16 cellular contexts compared by ENCODE assay signal in genomic region chr7:74430961-74431466, GRCh38. TPM values are rescaled to one million over a fixed set of nuclear protein-coding genes. Genes with fewer than 3 reads are reported as not detected.
DNase-seq lines count a peak whose midpoint lies in the region; ATAC-seq and TF ChIP-seq lines count a peak whose summit lies in the region.
"Had no signal": no experiment of that assay in that cellular context is flagged by ENCODE, and none has a peak within 500 bp of the region (broad histone marks: within the 10 kb centered on the region; RNA-seq: fewer than 3 reads in every experiment).

No MANE protein-coding gene starts in this region.

- no peaks in the 10 kb centered on the region for H3K27me3 ChIP-seq in gastrocnemius medialis
- H3K27me3 ChIP-seq: adrenal gland, MG63 had no signal

- peak; percentile 79 for ATAC-seq in gastrocnemius medialis
- ATAC-seq in HG02884 (IDR thresholded peaks at IDR 0.05; ENCODE audit: unreplicated experiment) = no peak
- ATAC-seq: stimulated activated naive CD8-positive, alpha-beta T cell treated with anti-CD3 and anti-CD28 coated beads, Interleukin-15, amount 100 ng/mL, for 72 hours had no signal

- H3K9me3 ChIP-seq in gastrocnemius medialis = no peaks in the 10 kb centered on the region
- H3K9me3 ChIP-seq: adrenal gland, HAP-1, MG63 had no signal

- H3K4me1 ChIP-seq in gastrocnemius medialis = peaks cover 3 to 25% of the 10 kb centered on the region in 2 donors
- H3K4me1 ChIP-seq: adrenal gland, HAP-1 had no signal

- no peak for TF ChIP-seq POLR2A in gastrocnemius medialis (IDR thresholded peaks at IDR 0.05)

- no peaks in the 10 kb centered on the region for H3K36me3 ChIP-seq in gastrocnemius medialis
- H3K36me3 ChIP-seq: adrenal gland, HAP-1, MG63 had no signal

- DNase-seq in NCI-H1092 treated with DMSO at 0.1 percent for 48 hours (lab: John Stamatoyannopoulos, UW) (peak; percentile 34), NCI-H1092 (lab: John Stamatoyannopoulos, UW) (no peak), astrocyte of the hippocampus (ENCODE audit: low read depth, low spot score) (peak; percentile 41), kidney tubule cell (ENCODE audit: low spot score) (peak; percentile 37), gastrocnemius medialis (peak; percentile 19 to 59), NCI-H526 treated with DMSO at 0.1 percent for 48 hours (lab: John Stamatoyannopoulos, UW) (no peak)
- DNase-seq in activated naive CD4-positive, alpha-beta T cell treated with anti-CD3 and anti-CD28 coated beads, Interleukin-2, amount 50 U/mL, for 16 hours = no peak
- DNase-seq: activated CD4-positive, alpha-beta T cell treated with anti-CD3 and anti-CD28 coated beads for 48 hours; activated T-cell treated with anti-CD3 and anti-CD28 coated beads, Interleukin-2, amount 50 U/mL, for 48 hours; islet precursor cell; MG63; stimulated activated naive CD8-positive, alpha-beta T cell treated with anti-CD3 and anti-CD28 coated beads, Interleukin-15, amount 100 ng/mL, for 72 hours had no signal

- TF ChIP-seq CTCF in gastrocnemius medialis (IDR thresholded peaks at IDR 0.05 in 4 of 5, conservative IDR thresholded peaks at IDR 0.05 in 1 of 5) = no peak

- intact Hi-C loops in gastrocnemius medialis (cut with DNase I; ENCODE audit: low total_unique reads) = loop anchor here (1.0 kb wide), 1 partner anchor 49 kb away; no protein-coding TSS in a partner anchor

- H3K4me3 ChIP-seq in gastrocnemius medialis = no peak overlapping the region
- H3K4me3 ChIP-seq: adrenal gland, HAP-1, MG63 had no signal

- in situ Hi-C loops in gastrocnemius medialis (cut with MboI; ENCODE audit: low sequenced_read_pairs in 4 of 4) = loop anchor here in 1 of 4 donors (25.0 kb wide), 2 partner anchors 106 to 606 kb away; no protein-coding TSS in a partner anchor

- H3K27ac ChIP-seq in gastrocnemius medialis = peak overlapping the region; percentile 76 to 88 (median 85)
- H3K27ac ChIP-seq: 22Rv1, adrenal gland had no signal

RNA-seq across cellular contexts. Expression of gene GTF2IRD1, which starts 22.7 kb away (rescaled TPM):
- total RNA-seq in gastrocnemius medialis = 100 to 1,000 TPM in 1 of 4 donors, 10 to 100 TPM in 3; 42.9 to 109 (median 77.0) TPM

Comparison
In these comparisons a context has a peak if more than half of its experiments do, and no peak if none do; other contexts are left out.
1. DNase-seq: peak in NCI-H1092 treated with DMSO at 0.1 percent for 48 hours (single experiment), astrocyte of the hippocampus (single experiment), kidney tubule cell (single experiment) and gastrocnemius medialis (2 of 2); none in NCI-H1092 (single experiment), activated naive CD4-positive, alpha-beta T cell treated with anti-CD3 and anti-CD28 coated beads, Interleukin-2, amount 50 U/mL, for 16 hours (single experiment) and NCI-H526 treated with DMSO at 0.1 percent for 48 hours (single experiment).